ENCODE assay signal across 1 cellular context in the genomic region with DNA sequence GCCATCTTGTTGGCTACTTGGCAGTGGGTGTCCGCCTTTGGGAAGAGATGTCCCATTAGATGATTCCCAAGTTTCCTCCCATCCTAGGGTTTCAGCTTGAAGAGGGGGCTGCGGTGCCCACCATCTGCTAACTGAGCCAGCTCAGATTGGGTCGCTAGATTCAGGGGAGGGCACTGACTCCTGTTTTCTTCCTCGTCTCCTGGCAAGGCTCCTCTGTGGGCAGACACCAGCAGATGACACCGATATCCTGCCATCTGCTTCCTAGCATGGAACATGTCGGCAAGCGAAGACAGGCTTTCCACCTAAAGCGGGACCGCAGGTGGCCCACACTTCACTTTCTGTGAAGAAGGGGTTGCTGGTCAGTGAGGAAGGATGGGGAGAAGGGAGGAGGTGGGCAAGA.
TF ChIP-seq lines count a peak whose summit lies in the region.

No MANE protein-coding gene starts in this region.

TF ChIP-seq in IMR-90, 13 proteins besides CTCF, POLR2A, EP300 and RAD21:
- TF ChIP-seq FOS (IDR thresholded peaks at IDR 0.05; ENCODE audit: low read depth, low read length) (no peak), NFE2L2 (IDR thresholded peaks at IDR 0.05; ENCODE audit: low read depth, low read length) (no peak), RCOR1 (IDR thresholded peaks at IDR 0.05; ENCODE audit: insufficient replicate concordance, low read length) (no peak), BHLHE40 (IDR thresholded peaks at IDR 0.05; ENCODE audit: low read depth, low read length) (no peak), SMC3 (IDR thresholded peaks at IDR 0.05; ENCODE audit: low read depth, low read length) (no peak), RFX5 (IDR thresholded peaks at IDR 0.05; ENCODE audit: low read depth, low read length) (no peak)
